ENCODE assay signal across 8 cellular contexts in genomic region chr6:151493495-151494234, GRCh38. TPM values are rescaled to one million over a fixed set of nuclear protein-coding genes. Genes with fewer than 3 reads are reported as not detected.
A peak's percentile ranks its signal among the peaks of the same experiment; 100 is the strongest.
DNase-seq lines count a peak whose midpoint lies in the region; ATAC-seq and TF ChIP-seq lines count a peak whose summit lies in the region.

TSS of gene CCDC170 (plus strand) at chr6:151494017. CDS start at chr6:151494129, 112 bp downstream.

- no peaks in the 10 kb centered on the region for H3K9me3 Mint-ChIP-seq in CD8-positive, alpha-beta memory T cell

- no peak for TF ChIP-seq CTCF in neutrophil (IDR thresholded peaks at IDR 0.05)

- peak within 1 kb of the TSS; percentile 23 to 87 (median 67) for H3K4me3 Mint-ChIP-seq in CD8-positive, alpha-beta memory T cell

- H3K36me3 ChIP-seq in CD8-positive, alpha-beta memory T cell (ENCODE audit: insufficient read depth, low read length): no peaks in the 10 kb centered on the region
- no peaks in the 10 kb centered on the region for H3K36me3 ChIP-seq in neutrophil

- peaks cover 10 to 14% (median 12%) of the 10 kb centered on the region in 3 donors for H3K4me1 Mint-ChIP-seq in CD8-positive, alpha-beta memory T cell

- intact Hi-C loops in Right ventricle myocardium superior (cut with DNase I): no loop called here

- POLR2A ChIA-PET in CD8-positive, alpha-beta memory T cell (lab: Charles Lee): no interaction called here

- H3K4me3 ChIP-seq in CD8-positive, alpha-beta memory T cell (ENCODE audit: low read length): no peak within 1 kb of the TSS
- H3K4me3 ChIP-seq in neutrophil (ENCODE audit: low read depth in 1 of 2, low read length in 1 of 2): peak within 1 kb of the TSS; percentile 79 to 83

- peaks cover 17% of the 10 kb centered on the region for H3K27me3 ChIP-seq in CD8-positive, alpha-beta memory T cell (ENCODE audit: insufficient read depth, low read length, poor library complexity, severe bottlenecking)
- peaks cover 13% of the 10 kb centered on the region for H3K27me3 ChIP-seq in neutrophil

- DNase-seq in CD8-positive, alpha-beta memory T cell: no peak
- DNase-seq in activated T-cell treated with anti-CD3 and anti-CD28 coated beads, Interleukin-2, amount 50 U/mL, for 48 hours: peak; percentile 29 to 34
- peak; percentile 84 for DNase-seq in Right ventricle myocardium superior
- no peak for DNase-seq in HUDEP-2 (lab: John Stamatoyannopoulos, UW; ENCODE audit: unreplicated experiment in 76 of 76)

- peaks cover 10% of the 10 kb centered on the region for H3K4me1 ChIP-seq in CD8-positive, alpha-beta memory T cell (ENCODE audit: insufficient read depth, low read length)
- H3K4me1 ChIP-seq in neutrophil (ENCODE audit: control insufficient read depth in 1 of 2, insufficient read depth in 1 of 2, low read depth in 1 of 2, low read length in 1 of 2): peaks cover 42 to 43% of the 10 kb centered on the region in 2 experiments

- no peak within 1 kb of the TSS for H3K27ac Mint-ChIP-seq in CD8-positive, alpha-beta memory T cell

- H3K27me3 Mint-ChIP-seq in CD8-positive, alpha-beta memory T cell: peaks cover 40 to 57% of the 10 kb centered on the region in 2 donors

- CTCF ChIA-PET in CD8-positive, alpha-beta memory T cell (lab: Charles Lee): no interaction called here

- ATAC-seq in HG03432 (IDR thresholded peaks at IDR 0.05; ENCODE audit: unreplicated experiment): peak; percentile 56
- peak; percentile 84 for ATAC-seq in Right ventricle myocardium superior (ENCODE audit: poor library complexity)
- no peak for ATAC-seq in GM19455 (IDR thresholded peaks at IDR 0.05; ENCODE audit: unreplicated experiment)
- no peak for ATAC-seq in HG02938 (IDR thresholded peaks at IDR 0.05; ENCODE audit: unreplicated experiment)

- no peaks in the 10 kb centered on the region for H3K36me3 Mint-ChIP-seq in CD8-positive, alpha-beta memory T cell

- H3K9me3 ChIP-seq in CD8-positive, alpha-beta memory T cell (ENCODE audit: low read length): no peaks in the 10 kb centered on the region
- no peaks in the 10 kb centered on the region for H3K9me3 ChIP-seq in neutrophil

- no peak within 1 kb of the TSS for H3K27ac ChIP-seq in CD8-positive, alpha-beta memory T cell (ENCODE audit: low read depth, low read length)
- H3K27ac ChIP-seq in neutrophil: peak within 1 kb of the TSS; percentile 85

RNA-seq across cellular contexts. Expression of gene CCDC170, which starts in this region (rescaled TPM):
- not detected for total RNA-seq in CD8-positive, alpha-beta memory T cell
- polyA plus RNA-seq in CD8-positive, alpha-beta memory T cell: not detected
- 0.65 TPM for total RNA-seq in Right ventricle myocardium superior

Comparison
In these comparisons a context has a peak if more than half of its experiments do, and no peak if none do; other contexts are left out.
1. Peak in DNase-seq and ATAC-seq in Right ventricle myocardium superior; RNA of the gene not detected or under 1 TPM.
2. DNase-seq: peak in activated T-cell treated with anti-CD3 and anti-CD28 coated beads, Interleukin-2, amount 50 U/mL, for 48 hours (2 of 2); none in CD8-positive, alpha-beta memory T cell (0 of 5) and HUDEP-2 (0 of 76).